ENCODE assay signal across 1 cellular context in the genomic region with DNA sequence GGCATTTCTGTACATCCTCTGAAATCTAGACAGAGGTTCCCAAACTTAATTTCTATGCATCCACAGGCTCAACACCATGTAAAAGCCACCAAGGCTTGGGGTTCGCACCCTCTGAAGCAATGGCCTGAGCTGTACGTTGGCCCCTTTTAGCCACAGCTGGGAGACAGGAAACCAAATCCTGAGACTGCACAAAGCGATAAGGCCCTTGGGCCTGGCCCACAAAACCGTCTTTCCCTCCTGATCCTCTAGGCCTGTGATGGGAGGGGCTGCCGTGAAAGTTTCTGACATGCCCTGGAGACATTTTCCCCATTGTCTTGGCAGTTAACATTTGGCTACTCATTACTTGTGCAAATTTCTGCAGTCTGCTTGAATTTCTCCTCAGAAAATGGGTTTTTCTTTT.
TF ChIP-seq lines count a peak whose summit lies in the region.

No MANE protein-coding gene starts in this region.

TF ChIP-seq in GM23338, 12 proteins besides CTCF, POLR2A, EP300 and RAD21 (continued from another document):
- TF ChIP-seq, protein P1, sequence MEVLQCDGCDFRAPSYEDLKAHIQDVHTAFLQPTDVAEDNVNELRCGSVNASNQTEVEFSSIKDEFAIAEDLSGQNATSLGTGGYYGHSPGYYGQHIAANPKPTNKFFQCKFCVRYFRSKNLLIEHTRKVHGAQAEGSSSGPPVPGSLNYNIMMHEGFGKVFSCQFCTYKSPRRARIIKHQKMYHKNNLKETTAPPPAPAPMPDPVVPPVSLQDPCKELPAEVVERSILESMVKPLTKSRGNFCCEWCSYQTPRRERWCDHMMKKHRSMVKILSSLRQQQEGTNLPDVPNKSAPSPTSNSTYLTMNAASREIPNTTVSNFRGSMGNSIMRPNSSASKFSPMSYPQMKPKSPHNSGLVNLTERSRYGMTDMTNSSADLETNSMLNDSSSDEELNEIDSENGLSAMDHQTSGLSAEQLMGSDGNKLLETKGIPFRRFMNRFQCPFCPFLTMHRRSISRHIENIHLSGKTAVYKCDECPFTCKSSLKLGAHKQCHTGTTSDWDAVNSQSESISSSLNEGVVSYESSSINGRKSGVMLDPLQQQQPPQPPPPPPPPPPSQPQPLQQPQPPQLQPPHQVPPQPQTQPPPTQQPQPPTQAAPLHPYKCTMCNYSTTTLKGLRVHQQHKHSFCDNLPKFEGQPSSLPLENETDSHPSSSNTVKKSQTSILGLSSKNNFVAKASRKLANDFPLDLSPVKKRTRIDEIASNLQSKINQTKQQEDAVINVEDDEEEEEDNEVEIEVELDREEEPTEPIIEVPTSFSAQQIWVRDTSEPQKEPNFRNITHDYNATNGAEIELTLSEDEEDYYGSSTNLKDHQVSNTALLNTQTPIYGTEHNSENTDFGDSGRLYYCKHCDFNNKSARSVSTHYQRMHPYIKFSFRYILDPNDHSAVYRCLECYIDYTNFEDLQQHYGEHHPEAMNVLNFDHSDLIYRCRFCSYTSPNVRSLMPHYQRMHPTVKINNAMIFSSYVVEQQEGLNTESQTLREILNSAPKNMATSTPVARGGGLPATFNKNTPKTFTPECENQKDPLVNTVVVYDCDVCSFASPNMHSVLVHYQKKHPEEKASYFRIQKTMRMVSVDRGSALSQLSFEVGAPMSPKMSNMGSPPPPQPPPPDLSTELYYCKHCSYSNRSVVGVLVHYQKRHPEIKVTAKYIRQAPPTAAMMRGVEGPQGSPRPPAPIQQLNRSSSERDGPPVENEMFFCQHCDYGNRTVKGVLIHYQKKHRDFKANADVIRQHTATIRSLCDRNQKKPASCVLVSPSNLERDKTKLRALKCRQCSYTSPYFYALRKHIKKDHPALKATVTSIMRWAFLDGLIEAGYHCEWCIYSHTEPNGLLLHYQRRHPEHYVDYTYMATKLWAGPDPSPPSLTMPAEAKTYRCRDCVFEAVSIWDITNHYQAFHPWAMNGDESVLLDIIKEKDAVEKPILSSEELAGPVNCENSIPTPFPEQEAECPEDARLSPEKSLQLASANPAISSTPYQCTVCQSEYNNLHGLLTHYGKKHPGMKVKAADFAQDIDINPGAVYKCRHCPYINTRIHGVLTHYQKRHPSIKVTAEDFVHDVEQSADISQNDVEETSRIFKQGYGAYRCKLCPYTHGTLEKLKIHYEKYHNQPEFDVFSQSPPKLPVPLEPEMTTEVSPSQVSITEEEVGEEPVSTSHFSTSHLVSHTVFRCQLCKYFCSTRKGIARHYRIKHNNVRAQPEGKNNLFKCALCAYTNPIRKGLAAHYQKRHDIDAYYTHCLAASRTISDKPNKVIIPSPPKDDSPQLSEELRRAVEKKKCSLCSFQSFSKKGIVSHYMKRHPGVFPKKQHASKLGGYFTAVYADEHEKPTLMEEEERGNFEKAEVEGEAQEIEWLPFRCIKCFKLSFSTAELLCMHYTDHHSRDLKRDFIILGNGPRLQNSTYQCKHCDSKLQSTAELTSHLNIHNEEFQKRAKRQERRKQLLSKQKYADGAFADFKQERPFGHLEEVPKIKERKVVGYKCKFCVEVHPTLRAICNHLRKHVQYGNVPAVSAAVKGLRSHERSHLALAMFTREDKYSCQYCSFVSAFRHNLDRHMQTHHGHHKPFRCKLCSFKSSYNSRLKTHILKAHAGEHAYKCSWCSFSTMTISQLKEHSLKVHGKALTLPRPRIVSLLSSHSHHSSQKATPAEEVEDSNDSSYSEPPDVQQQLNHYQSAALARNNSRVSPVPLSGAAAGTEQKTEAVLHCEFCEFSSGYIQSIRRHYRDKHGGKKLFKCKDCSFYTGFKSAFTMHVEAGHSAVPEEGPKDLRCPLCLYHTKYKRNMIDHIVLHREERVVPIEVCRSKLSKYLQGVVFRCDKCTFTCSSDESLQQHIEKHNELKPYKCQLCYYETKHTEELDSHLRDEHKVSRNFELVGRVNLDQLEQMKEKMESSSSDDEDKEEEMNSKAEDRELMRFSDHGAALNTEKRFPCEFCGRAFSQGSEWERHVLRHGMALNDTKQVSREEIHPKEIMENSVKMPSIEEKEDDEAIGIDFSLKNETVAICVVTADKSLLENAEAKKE (CRISPR knock-in tag; IDR thresholded peaks at IDR 0.05) = no peak
- no peak for TF ChIP-seq JUNB (IDR thresholded peaks at IDR 0.05; ENCODE audit: unreplicated experiment)
